ENCODE assay signal across 1 cellular context in genomic region chr2:127416486-127417001, GRCh38.
TF ChIP-seq lines count a peak whose summit lies in the region.

No MANE protein-coding gene starts in this region.

TF ChIP-seq in HepG2, 621 proteins besides CTCF, POLR2A, EP300 and RAD21 (continued from another document):
- TF ChIP-seq PATZ1 (CRISPR knock-in tag; IDR thresholded peaks at IDR 0.05) (peak; percentile 54; the same call in 1 of the 2 replicates), ZXDC (CRISPR knock-in tag; IDR thresholded peaks at IDR 0.05) (peak; percentile 27; the same call in 1 of the 2 replicates), THAP7 (CRISPR knock-in tag; IDR thresholded peaks at IDR 0.05) (0 out of 2 replicates have a peak, but pooled peaks have one; percentile 59), ZNF431 (CRISPR knock-in tag; IDR thresholded peaks at IDR 0.05; ENCODE audit: borderline replicate concordance, low read depth) (0 out of 2 replicates have a peak, but pooled peaks have one; percentile 34), DMAP1 (CRISPR knock-in tag; IDR thresholded peaks at IDR 0.05) (no peak), ZMYM3 (CRISPR knock-in tag; IDR thresholded peaks at IDR 0.05) (peak; percentile 83), ZNF883 (CRISPR knock-in tag; IDR thresholded peaks at IDR 0.05; ENCODE audit: not compliant biosample characterization) (peak; percentile 3), E2F1 (CRISPR knock-in tag; IDR thresholded peaks at IDR 0.05) (no peak), PPARG (CRISPR knock-in tag; conservative IDR thresholded peaks at IDR 0.05) (no peak), ZFP41 (CRISPR knock-in tag; IDR thresholded peaks at IDR 0.05; ENCODE audit: borderline replicate concordance) (no peak), FLYWCH1 (CRISPR knock-in tag; IDR thresholded peaks at IDR 0.05) (no peak), ZFP36 (IDR thresholded peaks at IDR 0.05; ENCODE audit: borderline replicate concordance, low read depth, low read length, partially characterized antibody) (peak; percentile 65), ARNT2 (CRISPR knock-in tag; IDR thresholded peaks at IDR 0.05; ENCODE audit: low read depth) (0 out of 2 replicates have a peak, but pooled peaks have one; percentile 45), CBFB (CRISPR knock-in tag; IDR thresholded peaks at IDR 0.05) (no peak), ZFP1 (CRISPR knock-in tag; IDR thresholded peaks at IDR 0.05) (peak; percentile 86; the same call in 1 of the 2 replicates)
